11 cellular contexts compared by ENCODE assay signal in the genomic region with DNA sequence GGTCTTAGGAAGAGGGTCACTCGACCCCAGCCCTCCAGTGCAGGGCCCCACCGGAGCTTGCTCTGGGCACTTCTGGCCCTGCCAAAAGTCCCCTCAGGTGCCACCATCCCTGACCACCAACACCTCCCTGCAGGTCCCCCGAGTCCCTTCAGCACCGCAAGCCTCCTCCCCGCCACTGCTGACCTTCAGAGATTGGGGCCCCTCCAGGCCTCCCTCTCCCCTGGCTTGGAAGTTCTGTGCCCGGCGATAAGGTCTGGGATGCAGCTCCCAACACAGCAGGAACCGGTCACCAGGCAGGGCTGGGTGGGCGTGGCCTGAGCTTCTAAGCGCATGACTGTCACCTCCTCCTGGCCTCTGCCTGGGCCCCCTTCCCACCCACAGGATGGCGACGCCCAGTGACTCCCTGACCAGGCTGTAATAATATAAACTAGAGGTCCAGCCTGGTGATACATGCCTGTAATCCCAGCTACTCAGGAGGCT. TPM values are rescaled to one million over a fixed set of nuclear protein-coding genes. Genes with fewer than 3 reads are reported as not detected.
DNase-seq lines count a peak whose midpoint lies in the region; ATAC-seq, FAIRE-seq and TF ChIP-seq lines count a peak whose summit lies in the region.
"Had no signal": no experiment of that assay in that cellular context is flagged by ENCODE, and none has a peak within 500 bp of the region (broad histone marks: within the 10 kb centered on the region; RNA-seq: fewer than 3 reads in every experiment).

No MANE protein-coding gene starts in this region.

- intact Hi-C loops in lower lobe of right lung (cut with DNase I) = no loop called here

- no peak overlapping the region for H3K4me3 Mint-ChIP-seq in immature natural killer cell
- H3K4me3 Mint-ChIP-seq: activated T-helper 1 cell treated with anti-CD3 and anti-CD28 coated beads, Interleukin-12 subunit alpha, Interleukin-12 subunit beta, Interleukin-2, Interleukin-4 antibody, amounts not matched to agents 30 ng/mL and 10 ng/mL and 1 ng/mL, durations not matched to agents 14 hours and 24 hours and 36 hours had no signal

- CTCF ChIA-PET in AG04449 (lab: Yijun Ruan, JAX) = interaction anchor here (4.6 to 25.7 kb wide), 2 partner anchors 9 to 29 kb away, joined by 38 to 544 read pairs; a partner anchor contains a TSS

- H3K27ac ChIP-seq in lower lobe of right lung = peak overlapping the region; percentile 31

- ATAC-seq in lower lobe of right lung (peak; percentile 20 to 58), GM19467 (IDR thresholded peaks at IDR 0.05; ENCODE audit: unreplicated experiment) (no peak), GM19395 (IDR thresholded peaks at IDR 0.05; ENCODE audit: unreplicated experiment) (no peak)

- H3K27ac Mint-ChIP-seq in immature natural killer cell = peak overlapping the region in 1 of 6 donors; percentile 22
- H3K27ac Mint-ChIP-seq: activated T-helper 1 cell treated with anti-CD3 and anti-CD28 coated beads, Interleukin-12 subunit alpha, Interleukin-12 subunit beta, Interleukin-2, Interleukin-4 antibody, amounts not matched to agents 30 ng/mL and 10 ng/mL and 1 ng/mL, durations not matched to agents 14 hours and 24 hours and 36 hours had no signal

- peaks cover 38 to 43% of the 10 kb centered on the region in 2 donors for H3K4me1 Mint-ChIP-seq in immature natural killer cell

- FAIRE-seq in bronchial epithelial cell (lab: Jason Lieb, UNC) = no peak
- FAIRE-seq: kidney had no signal

- TF ChIP-seq CTCF in AG04449 (IDR thresholded peaks at IDR 0.05; ENCODE audit: insufficient read depth, low read length, missing control alignments) (no peak), bronchial epithelial cell (IDR thresholded peaks at IDR 0.05; ENCODE audit: insufficient read depth, low read length, severe bottlenecking) (no peak), lower lobe of right lung (IDR thresholded peaks at IDR 0.05) (no peak)

- POLR2A ChIA-PET in AG04449 (lab: Yijun Ruan, JAX) = interaction anchor here (1.1 to 4.7 kb wide), 3 partner anchors 9 to 36 kb away, joined by 3 to 95 read pairs (median 7); a partner anchor contains a TSS

- no peak for DNase-seq in AG04449 (ENCODE audit: low read depth, low spot score)
- DNase-seq in LHCN-M2 (ENCODE audit: low read depth) = peak; percentile 86
- DNase-seq in bronchial epithelial cell (ENCODE audit: low read depth) = peak; percentile 23
- peak; percentile 90 for DNase-seq in lower lobe of right lung
- no peak for DNase-seq in activated CD8-positive, alpha-beta memory T cell treated with anti-CD3 and anti-CD28 coated beads, Interleukin-2, amount 50 U/mL, for 48 hours
- DNase-seq in immature natural killer cell = no peak
- DNase-seq: DND-41, kidney had no signal

- peaks cover 10% of the 10 kb centered on the region for H3K36me3 ChIP-seq in bronchial epithelial cell (ENCODE audit: control insufficient read depth, insufficient read depth, low read length)
- peaks cover 7% of the 10 kb centered on the region for H3K36me3 ChIP-seq in lower lobe of right lung

- no peaks in the 10 kb centered on the region for H3K9me3 ChIP-seq in lower lobe of right lung

- H3K4me3 ChIP-seq in AG04449 (ENCODE audit: low read depth, low read length) = peak overlapping the region; percentile 30; the same call in 1 of the 2 replicates
- H3K4me3 ChIP-seq in bronchial epithelial cell (ENCODE audit: low read depth, low read length) = no peak overlapping the region
- H3K4me3 ChIP-seq in lower lobe of right lung = peak overlapping the region; percentile 21

- peaks cover 75% of the 10 kb centered on the region for H3K4me1 ChIP-seq in lower lobe of right lung

- no peaks in the 10 kb centered on the region for H3K36me3 Mint-ChIP-seq in immature natural killer cell

- H3K27me3 Mint-ChIP-seq in immature natural killer cell (ENCODE audit: low read depth in 3 of 3) = peaks cover 0 to 3% (median 2%) of the 10 kb centered on the region in 3 donors

- no peaks in the 10 kb centered on the region for H3K9me3 Mint-ChIP-seq in immature natural killer cell
- H3K9me3 Mint-ChIP-seq: activated T-helper 1 cell treated with anti-CD3 and anti-CD28 coated beads, Interleukin-12 subunit alpha, Interleukin-12 subunit beta, Interleukin-2, Interleukin-4 antibody, amounts not matched to agents 30 ng/mL and 10 ng/mL and 1 ng/mL, durations not matched to agents 14 hours and 24 hours and 36 hours had no signal

- H3K27me3 ChIP-seq in bronchial epithelial cell (ENCODE audit: control insufficient read depth, insufficient read depth, low read length) (no peaks in the 10 kb centered on the region), lower lobe of right lung (ENCODE audit: low read depth) (no peaks in the 10 kb centered on the region)

RNA-seq across cellular contexts. Expression of a gene that starts 11.2 kb away (rescaled TPM):
- 138 and 140 TPM in 2 replicates for total RNA-seq in LHCN-M2 (2014; rRNA removed)
- 158 TPM for polyA plus RNA-seq in LHCN-M2 (2012)
- total RNA-seq in bronchial epithelial cell = 98.2 and 224 TPM in 2 replicates
- 164 TPM for total RNA-seq in lower lobe of right lung
- 10 to 100 TPM in 2 of 3 donors, 1 to 10 TPM in 1; 5.2 to 41.2 (median 13.1) TPM for polyA plus RNA-seq in immature natural killer cell

RNA-seq across cellular contexts. Expression of a gene that starts 29.7 kb away (rescaled TPM):
- total RNA-seq in LHCN-M2 (2014; rRNA removed) = 44.9 and 53.4 TPM in 2 replicates
- 17.3 TPM for polyA plus RNA-seq in LHCN-M2 (2012)
- total RNA-seq in bronchial epithelial cell = 0.26 TPM in 2 replicates
- 3.5 TPM for total RNA-seq in lower lobe of right lung
- polyA plus RNA-seq in immature natural killer cell = 1 to 10 TPM in 2 of 3 donors, not detected in 1; 1.3 to 3.1 TPM

RNA-seq across cellular contexts. Expression of a gene that starts 37.9 kb away (rescaled TPM):
- total RNA-seq in LHCN-M2 (2014; rRNA removed) = 142 and 145 TPM in 2 replicates
- polyA plus RNA-seq in LHCN-M2 (2012) = 188 TPM
- total RNA-seq in bronchial epithelial cell = 153 and 154 TPM in 2 replicates
- total RNA-seq in lower lobe of right lung = 87.8 TPM
- polyA plus RNA-seq in immature natural killer cell = 100 to 1,000 TPM; 432 to 476 (median 450) TPM

Comparison
In these comparisons a context has a peak if more than half of its experiments do, and no peak if none do; other contexts are left out.
1. DNase-seq: peak in LHCN-M2 (single experiment), bronchial epithelial cell (single experiment) and lower lobe of right lung (single experiment); none in AG04449 (single experiment), activated CD8-positive, alpha-beta memory T cell treated with anti-CD3 and anti-CD28 coated beads, Interleukin-2, amount 50 U/mL, for 48 hours (single experiment) and immature natural killer cell (0 of 3).
2. ATAC-seq: peak in lower lobe of right lung (2 of 2); none in GM19467 (single experiment) and GM19395 (single experiment).
3. RNA of a gene that starts 29.7 kb away (total RNA-seq): 44.9 to 53.4 TPM in LHCN-M2; 3.5 TPM in lower lobe of right lung (single experiment) and 0.26 TPM in bronchial epithelial cell; every median in the first group is over 10 times any median in the second.